ENCODE assay signal across 20 cellular contexts in the genomic region with DNA sequence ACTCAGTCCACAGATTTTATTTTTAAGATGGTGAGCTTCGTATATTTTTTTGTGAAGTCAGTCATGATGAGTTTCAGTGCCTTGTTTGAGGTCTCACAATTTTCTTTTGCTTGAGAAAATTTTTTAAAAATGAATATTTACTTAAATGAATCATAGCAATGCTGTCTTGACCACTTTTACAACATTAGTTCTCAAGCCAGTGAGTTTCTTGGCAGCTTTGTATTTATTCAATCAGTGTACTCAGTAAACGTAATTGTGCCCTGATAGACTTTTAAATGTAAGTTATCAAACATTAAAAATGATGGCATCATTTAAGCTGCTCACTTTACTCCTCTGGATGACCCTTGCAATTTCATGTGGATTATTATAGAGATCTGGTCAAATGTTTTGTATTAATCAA.
DNase-seq lines count a peak whose midpoint lies in the region; ATAC-seq and TF ChIP-seq lines count a peak whose summit lies in the region.
"Had no signal": no experiment of that assay in that cellular context is flagged by ENCODE, and none has a peak within 500 bp of the region (broad histone marks: within the 10 kb centered on the region; RNA-seq: fewer than 3 reads in every experiment).

No MANE protein-coding gene starts in this region.

- H3K9me3 Mint-ChIP-seq in chondrocyte (ENCODE audit: low read depth) (no peaks in the 10 kb centered on the region), endodermal cell (no peaks in the 10 kb centered on the region)
- H3K9me3 Mint-ChIP-seq: HFFc6 had no signal

- ATAC-seq in PC-3 (peak; percentile 79), GM19395 (IDR thresholded peaks at IDR 0.05; ENCODE audit: unreplicated experiment) (no peak), GM18502 (IDR thresholded peaks at IDR 0.05; ENCODE audit: poor library complexity, unreplicated experiment) (no peak)
- ATAC-seq: Right ventricle myocardium inferior had no signal

- DNase-seq in GM23248: peak; percentile 31
- DNase-seq in PC-3: peak; percentile 88
- no peak for DNase-seq in chondrocyte (ENCODE audit: low spot score)
- peak; percentile 71 for DNase-seq in osteoblast (ENCODE audit: insufficient read length, low spot score, missing footprints)
- no peak for DNase-seq in endodermal cell
- DNase-seq: ACHN, AML-193, DND-41, GDM1, HFFc6, NCI-H1417 treated with DMSO at 0.1 percent for 48 hours, NCI-H1930, NCI-H226, NCI-H524, Peyer's patch had no signal

- no peak overlapping the region for H3K4me3 ChIP-seq in GM23248
- H3K4me3 ChIP-seq in PC-3 (ENCODE audit: low read length): no peak overlapping the region
- no peak overlapping the region for H3K4me3 ChIP-seq in osteoblast (ENCODE audit: insufficient read depth, low read length)
- no peak overlapping the region for H3K4me3 ChIP-seq in endodermal cell (ENCODE audit: low read length)
- H3K4me3 ChIP-seq: Peyer's patch had no signal

- in situ Hi-C loops in GM23248 (cut with MboI): no loop called here

- intact Hi-C loops in PC-3 (cut with micrococcal nuclease): loop anchor here (1.0 to 5.0 kb wide), 3 partner anchors 110 to 317 kb away; no protein-coding TSS in a partner anchor

- no peaks in the 10 kb centered on the region for H3K36me3 ChIP-seq in GM23248 (ENCODE audit: low read depth)
- no peaks in the 10 kb centered on the region for H3K36me3 ChIP-seq in PC-3 (ENCODE audit: low read depth, low read length)
- no peaks in the 10 kb centered on the region for H3K36me3 ChIP-seq in osteoblast (ENCODE audit: insufficient read depth, low read length)
- no peaks in the 10 kb centered on the region for H3K36me3 ChIP-seq in endodermal cell (ENCODE audit: control insufficient read depth, insufficient read depth, low read length)
- H3K36me3 ChIP-seq: Peyer's patch had no signal

- H3K9ac ChIP-seq in GM23248 (no peak overlapping the region), PC-3 (ENCODE audit: low read length) (peak overlapping the region; percentile 59; the same call in 1 of the 2 replicates), endodermal cell (ENCODE audit: extremely low read depth, low read length, poor library complexity, severe bottlenecking) (no peak overlapping the region)
- H3K9ac ChIP-seq: KMS-11 had no signal

- no TSS peak for BruUV-seq in PC-3 (replicated peaks; lab: Mats Ljungman, UMichigan)

- 70 to 79% methylated on average over 2 of the region's 2 CpGs for WGBS in GM23248 (ENCODE audit: low coverage in 1 of 2, low lambda C conversion rate in 2 of 2, missing lambda C conversion rate in 2 of 2), 2 experiments
- WGBS in endodermal cell (ENCODE audit: insufficient coverage in 1 of 2, insufficient read length in 1 of 2), 2 experiments: 80 to 87% methylated on average over 1 to 2 of the region's 2 CpGs

- H3K27me3 ChIP-seq in GM23248 (replicated peaks; ENCODE audit: insufficient read depth) (no peaks in the 10 kb centered on the region), PC-3 (ENCODE audit: low read length) (no peaks in the 10 kb centered on the region), osteoblast (ENCODE audit: insufficient read depth, low read length) (no peaks in the 10 kb centered on the region), endodermal cell (ENCODE audit: control insufficient read depth, insufficient read depth, low read length, poor library complexity, severe bottlenecking) (no peaks in the 10 kb centered on the region)
- H3K27me3 ChIP-seq: Peyer's patch had no signal

- H3K9me3 ChIP-seq in GM23248 (ENCODE audit: low read depth) (no peaks in the 10 kb centered on the region), PC-3 (ENCODE audit: low read length) (no peaks in the 10 kb centered on the region), osteoblast (ENCODE audit: low read depth, low read length) (no peaks in the 10 kb centered on the region), endodermal cell (ENCODE audit: control insufficient read depth, low read length) (no peaks in the 10 kb centered on the region)
- H3K9me3 ChIP-seq: Peyer's patch had no signal

- H3K4me3 Mint-ChIP-seq in chondrocyte (ENCODE audit: unreplicated experiment) (no peak overlapping the region), endodermal cell (no peak overlapping the region)
- H3K4me3 Mint-ChIP-seq: CD14-positive monocyte, HFFc6 had no signal

- H2AFZ ChIP-seq in GM23248 (no peak overlapping the region), PC-3 (ENCODE audit: low read length) (no peak overlapping the region), osteoblast (ENCODE audit: low read length) (peak overlapping the region; percentile 49)

- no peaks in the 10 kb centered on the region for H3K9me2 ChIP-seq in GM23248 (ENCODE audit: insufficient read depth)
- no peaks in the 10 kb centered on the region for H3K9me2 ChIP-seq in PC-3 (replicated peaks; ENCODE audit: low read length)

- H3K27ac ChIP-seq in GM23248 (no peak overlapping the region), PC-3 (ENCODE audit: low read length) (peak overlapping the region; percentile 93), osteoblast (ENCODE audit: low read depth, low read length) (peak overlapping the region; percentile 53), endodermal cell (ENCODE audit: low read depth, low read length) (no peak overlapping the region)
- H3K27ac ChIP-seq: KMS-11, Peyer's patch had no signal

- H3F3A ChIP-seq in GM23248 (ENCODE audit: insufficient read depth) (peaks cover 6% of the 10 kb centered on the region), PC-3 (ENCODE audit: low read length, unreplicated experiment) (no peaks in the 10 kb centered on the region)

- H3K4me1 ChIP-seq in GM23248 (ENCODE audit: insufficient read depth): peaks cover 14% of the 10 kb centered on the region
- peaks cover 34% of the 10 kb centered on the region for H3K4me1 ChIP-seq in PC-3 (ENCODE audit: insufficient read depth, low read length)
- peaks cover 14% of the 10 kb centered on the region for H3K4me1 ChIP-seq in osteoblast (ENCODE audit: insufficient read depth, low read length)
- H3K4me1 ChIP-seq in endodermal cell (ENCODE audit: control insufficient read depth, insufficient read depth, low read length): no peaks in the 10 kb centered on the region
- H3K4me1 ChIP-seq: Peyer's patch had no signal

- H3K27me3 Mint-ChIP-seq in chondrocyte (ENCODE audit: low read depth) (no peaks in the 10 kb centered on the region), endodermal cell (ENCODE audit: insufficient read depth) (no peaks in the 10 kb centered on the region)

- POLR2A ChIA-PET in PC-3 (lab: Charles Lee; ENCODE audit: unreplicated experiment): interaction anchor here (0.5 to 0.7 kb wide), 3 partner anchors 13 to 140 kb away, joined by 5 to 6 read pairs (median 6); no protein-coding TSS in a partner anchor

- H3K36me3 Mint-ChIP-seq in chondrocyte (ENCODE audit: low read depth) (no peaks in the 10 kb centered on the region), endodermal cell (ENCODE audit: low read depth) (no peaks in the 10 kb centered on the region)
- H3K36me3 Mint-ChIP-seq: CD14-positive monocyte had no signal

- H3K27ac Mint-ChIP-seq in chondrocyte (ENCODE audit: unreplicated experiment): peak overlapping the region; percentile 76
- no peak overlapping the region for H3K27ac Mint-ChIP-seq in endodermal cell
- H3K27ac Mint-ChIP-seq: CD14-positive monocyte, HFFc6 had no signal

- H3K79me2 ChIP-seq in GM23248 (ENCODE audit: insufficient read depth) (no peaks in the 10 kb centered on the region; the same call in 1 of the 2 replicates), PC-3 (ENCODE audit: low read length) (no peaks in the 10 kb centered on the region), osteoblast (ENCODE audit: insufficient read depth, low read length) (no peaks in the 10 kb centered on the region)

- H3K4me1 Mint-ChIP-seq in chondrocyte (ENCODE audit: low read depth) (peaks cover 11% of the 10 kb centered on the region), endodermal cell (no peaks in the 10 kb centered on the region)

- TF ChIP-seq CTCF in PC-3 (conservative IDR thresholded peaks at IDR 0.05; ENCODE audit: low read depth, low read length): 0 out of 2 replicates have a peak, but pooled peaks have one; percentile 17
- no peak for TF ChIP-seq CTCF in chondrocyte (IDR thresholded peaks at IDR 0.05)
- TF ChIP-seq CTCF in osteoblast (IDR thresholded peaks at IDR 0.05; ENCODE audit: extremely low read depth, low read depth, low read length): no peak
- TF ChIP-seq CTCF in endodermal cell (conservative IDR thresholded peaks at IDR 0.05): no peak

- H4K20me1 ChIP-seq in GM23248 (ENCODE audit: insufficient read depth) (no peaks in the 10 kb centered on the region), PC-3 (ENCODE audit: low read length) (no peaks in the 10 kb centered on the region), osteoblast (ENCODE audit: insufficient read depth, low read length) (no peaks in the 10 kb centered on the region)

- CTCF ChIA-PET in PC-3 (lab: Charles Lee): interaction anchor here (0.6 to 1.5 kb wide), 3 partner anchors 11 to 166 kb away, joined by 3 to 5 read pairs (median 4); no protein-coding TSS in a partner anchor

- H3K4me2 ChIP-seq in GM23248 (ENCODE audit: unreplicated experiment): no peak overlapping the region
- peak overlapping the region; percentile 20; the same call in 1 of the 2 replicates for H3K4me2 ChIP-seq in PC-3 (ENCODE audit: low read length)
- peak overlapping the region; percentile 28 for H3K4me2 ChIP-seq in osteoblast (ENCODE audit: insufficient read depth, low read length)
- H3K4me2 ChIP-seq: KMS-11 had no signal

Comparison
In these comparisons a context has a peak if more than half of its experiments do, and no peak if none do; other contexts are left out.
1. DNase-seq: peak in GM23248 (single experiment), PC-3 (single experiment) and osteoblast (single experiment); none in chondrocyte (single experiment) and endodermal cell (single experiment).
2. H3K27ac ChIP-seq: peak in PC-3 (single experiment) and osteoblast (single experiment); none in GM23248 (single experiment) and endodermal cell (single experiment).